20 cellular contexts compared by ENCODE assay signal in the genomic region with DNA sequence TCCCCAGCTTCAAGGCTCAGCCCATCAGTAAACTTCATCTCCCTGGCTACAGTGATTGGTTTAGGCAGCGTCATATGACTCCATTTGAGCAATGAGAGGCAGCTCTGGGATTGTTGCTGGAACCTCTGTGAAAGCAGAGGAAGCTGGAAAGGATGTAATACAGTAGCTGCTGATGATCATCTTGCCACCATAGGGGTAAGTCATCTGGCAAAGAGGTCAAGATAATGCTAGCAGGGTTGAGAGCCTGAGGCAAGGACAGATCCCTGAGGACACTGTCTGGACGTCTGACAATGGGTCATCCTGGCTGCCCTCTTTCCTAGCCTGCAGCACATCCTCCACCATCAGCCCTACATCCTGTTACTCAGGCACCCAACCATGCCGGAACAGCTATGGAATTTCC. TPM values are rescaled to one million over a fixed set of nuclear protein-coding genes. Genes with fewer than 3 reads are reported as not detected.
DNase-seq lines count a peak whose midpoint lies in the region; ATAC-seq and TF ChIP-seq lines count a peak whose summit lies in the region.
"Had no signal": no experiment of that assay in that cellular context is flagged by ENCODE, and none has a peak within 500 bp of the region (broad histone marks: within the 10 kb centered on the region; RNA-seq: fewer than 3 reads in every experiment).

No MANE protein-coding gene starts in this region.

- peaks cover 42% of the 10 kb centered on the region for H3K9me3 Mint-ChIP-seq in WTC11
- H3K9me3 Mint-ChIP-seq in activated CD8-positive, alpha-beta memory T cell treated with anti-CD3 and anti-CD28 coated beads, Interleukin-2, amount 10 ng/mL, durations not matched to agents 7 days and 5 days (ENCODE audit: low read depth) = peaks cover 18% of the 10 kb centered on the region

- H3K27me3 Mint-ChIP-seq in WTC11 (ENCODE audit: low read depth) = peaks cover 14% of the 10 kb centered on the region; the same call in 1 of the 2 replicates
- peaks cover 9% of the 10 kb centered on the region for H3K27me3 Mint-ChIP-seq in activated CD8-positive, alpha-beta memory T cell treated with anti-CD3 and anti-CD28 coated beads, Interleukin-2, amount 10 ng/mL, durations not matched to agents 7 days and 5 days

- no peak overlapping the region for H3K4me3 Mint-ChIP-seq in WTC11
- H3K4me3 Mint-ChIP-seq in activated CD8-positive, alpha-beta memory T cell treated with anti-CD3 and anti-CD28 coated beads, Interleukin-2, amount 10 ng/mL, durations not matched to agents 7 days and 5 days = no peak overlapping the region
- H3K4me3 Mint-ChIP-seq: activated naive CD4-positive, alpha-beta T cell treated with anti-CD3 and anti-CD28 coated beads, Interleukin-2, amount 10 ng/mL, durations not matched to agents 7 days and 5 days; CD8-positive, alpha-beta memory T cell; effector memory CD8-positive, alpha-beta T cell; T-cell had no signal

- 39% methylated on average over 3 of the region's 3 CpGs for WGBS in SK-N-SH (ENCODE audit: low lambda C conversion rate)

- H3K36me3 ChIP-seq in SK-N-SH (replicated peaks in 1 of 2; ENCODE audit: control insufficient read depth in 1 of 2, insufficient read depth in 2 of 2, low read length in 1 of 2) (no peaks in the 10 kb centered on the region), ascending aorta (no peaks in the 10 kb centered on the region)

- ATAC-seq in SK-N-SH treated with all-trans-retinoic acid at 6 μM for 48 hours (no peak), WTC11 (peak; percentile 18; the same call in 1 of the 2 replicates), foreskin keratinocyte (no peak)
- ATAC-seq in activated CD8-positive, alpha-beta memory T cell treated with anti-CD3 and anti-CD28 coated beads, Interleukin-2, amount 10 ng/mL, durations not matched to agents 7 days and 5 days = no peak
- ATAC-seq: effector memory CD8-positive, alpha-beta T cell; T-cell had no signal

- CTCF ChIA-PET in SK-N-SH (lab: Yijun Ruan, JAX) = interaction anchor here (1.7 kb wide), 1 partner anchor 19 kb away, joined by 5 read pairs; no protein-coding TSS in a partner anchor
- CTCF ChIA-PET in WTC11 (lab: Charles Lee) = no interaction called here
- CTCF ChIA-PET in activated CD8-positive, alpha-beta memory T cell treated with anti-CD3 and anti-CD28 coated beads, Interleukin-2, amount 10 ng/mL, durations not matched to agents 7 days and 5 days (lab: Charles Lee) = interaction anchor here (0.7 kb wide), 1 partner anchor 17 kb away, joined by 5 read pairs; no protein-coding TSS in a partner anchor

- TF ChIP-seq RAD21 in SK-N-SH (IDR thresholded peaks at IDR 0.05; ENCODE audit: low read length) = no peak

- H3K9me3 ChIP-seq in SK-N-SH = no peaks in the 10 kb centered on the region
- H3K9me3 ChIP-seq in ascending aorta = peaks cover 0 to 3% of the 10 kb centered on the region in 2 donors

- intact Hi-C loops in ascending aorta (cut with DNase I) = no loop called here

- H3K4me3 ChIP-seq in SK-N-SH (ENCODE audit: low read depth in 2 of 2, low read length in 1 of 2) (no peak overlapping the region), ascending aorta (no peak overlapping the region)

- peaks cover 24% of the 10 kb centered on the region for H3K36me3 Mint-ChIP-seq in WTC11
- H3K36me3 Mint-ChIP-seq in activated CD8-positive, alpha-beta memory T cell treated with anti-CD3 and anti-CD28 coated beads, Interleukin-2, amount 10 ng/mL, durations not matched to agents 7 days and 5 days = peaks cover 14% of the 10 kb centered on the region

- H3K4me1 Mint-ChIP-seq in WTC11 = peaks cover 11% of the 10 kb centered on the region; the same call in 1 of the 2 replicates
- H3K4me1 Mint-ChIP-seq in activated CD8-positive, alpha-beta memory T cell treated with anti-CD3 and anti-CD28 coated beads, Interleukin-2, amount 10 ng/mL, durations not matched to agents 7 days and 5 days = peaks cover 20% of the 10 kb centered on the region

- H3K27ac ChIP-seq in SK-N-SH (ENCODE audit: low read depth in 2 of 2, low read length in 1 of 2) (no peak overlapping the region; a peak in 1 of 4 replicates), foreskin keratinocyte (peak overlapping the region; percentile 44), ascending aorta (no peak overlapping the region)
- H3K27ac ChIP-seq: 22Rv1, HL-60 had no signal

- no peak overlapping the region for H3K27ac Mint-ChIP-seq in WTC11
- H3K27ac Mint-ChIP-seq in activated CD8-positive, alpha-beta memory T cell treated with anti-CD3 and anti-CD28 coated beads, Interleukin-2, amount 10 ng/mL, durations not matched to agents 7 days and 5 days = no peak overlapping the region
- H3K27ac Mint-ChIP-seq: activated naive CD4-positive, alpha-beta T cell treated with anti-CD3 and anti-CD28 coated beads, Interleukin-2, amount 10 ng/mL, durations not matched to agents 7 days and 5 days; CD8-positive, alpha-beta memory T cell; effector memory CD8-positive, alpha-beta T cell; T-cell had no signal

- no peaks in the 10 kb centered on the region for H3K9me2 ChIP-seq in SK-N-SH

- H3K4me1 ChIP-seq in SK-N-SH (ENCODE audit: control insufficient read depth in 1 of 2, insufficient read depth in 2 of 2, low read depth in 1 of 2, low read length in 1 of 2) = no peaks in the 10 kb centered on the region; a peak in 2 of 4 replicates
- peaks cover 40% of the 10 kb centered on the region for H3K4me1 ChIP-seq in foreskin keratinocyte
- no peaks in the 10 kb centered on the region for H3K4me1 ChIP-seq in ascending aorta

- POLR2A ChIA-PET in SK-N-SH (lab: Yijun Ruan, JAX) = no interaction called here
- POLR2A ChIA-PET in WTC11 (lab: Charles Lee) = no interaction called here

- no peaks in the 10 kb centered on the region for H3K79me2 ChIP-seq in SK-N-SH (ENCODE audit: insufficient read depth)

- no peak overlapping the region for H3K9ac ChIP-seq in SK-N-SH

- no peaks in the 10 kb centered on the region for H4K20me1 ChIP-seq in SK-N-SH (ENCODE audit: insufficient read depth)

- TF ChIP-seq CTCF in SK-N-SH (IDR thresholded peaks at IDR 0.05) (no peak), WTC11 (IDR thresholded peaks at IDR 0.05) (no peak), foreskin keratinocyte (conservative IDR thresholded peaks at IDR 0.05) (no peak), ascending aorta (IDR thresholded peaks at IDR 0.05) (no peak)

- no peak for TF ChIP-seq EP300 in SK-N-SH (IDR thresholded peaks at IDR 0.05; ENCODE audit: borderline replicate concordance in 1 of 2, low read depth in 1 of 2, low read length in 1 of 2)

- H3K27me3 ChIP-seq in SK-N-SH (ENCODE audit: insufficient read depth) (no peaks in the 10 kb centered on the region), foreskin keratinocyte (no peaks in the 10 kb centered on the region), ascending aorta (no peaks in the 10 kb centered on the region)

- H3F3A ChIP-seq in SK-N-SH (replicated peaks; ENCODE audit: insufficient read depth) = peaks cover 29% of the 10 kb centered on the region

- H2AFZ ChIP-seq in SK-N-SH (ENCODE audit: low read depth) = no peak overlapping the region; the same call in 1 of the 2 replicates

- H3K4me2 ChIP-seq in SK-N-SH = no peak overlapping the region

- no peak for DNase-seq in SK-N-SH
- DNase-seq in WTC11 (ENCODE audit: low spot score) = no peak
- DNase-seq in foreskin keratinocyte = peak; percentile 63 to 89
- DNase-seq in NCI-H1694 treated with DMSO at 0.1 percent for 48 hours (lab: John Stamatoyannopoulos, UW) = no peak
- DNase-seq in ascending aorta (ENCODE audit: low spot score in 2 of 2) = no peak
- no peak for DNase-seq in activated CD8-positive, alpha-beta memory T cell treated with anti-CD3 and anti-CD28 coated beads, Interleukin-2, amount 10 ng/mL, durations not matched to agents 7 days and 5 days
- no peak for DNase-seq in NCI-H1105 treated with DMSO at 0.1 percent for 48 hours (lab: John Stamatoyannopoulos, UW)
- DNase-seq: activated CD4-positive, CD25-positive, alpha-beta regulatory T cell treated with anti-CD3 and anti-CD28 coated beads, Interleukin-2, amount 50 U/mL, for 72 hours; activated CD8-positive, alpha-beta memory T cell treated with anti-CD3 and anti-CD28 coated beads, Interleukin-2, amount 50 U/mL, for 48 hours; activated naive CD4-positive, alpha-beta T cell treated with anti-CD3 and anti-CD28 coated beads, Interleukin-2, amount 10 ng/mL, durations not matched to agents 7 days and 5 days; CD8-positive, alpha-beta memory T cell; effector memory CD8-positive, alpha-beta T cell; GDM1; NCI-H187 treated with DMSO at 0.1 percent for 48 hours; NCI-H510A treated with DMSO at 0.1 percent for 48 hours; stimulated activated CD4-positive, alpha-beta T cell treated with anti-CD3 and anti-CD28 coated beads, Interleukin-15, amount 100 ng/mL, for 24 hours; T-cell had no signal

TF ChIP-seq in SK-N-SH treated with all-trans-retinoic acid at 6 μM for 48 hours, 23 proteins besides CTCF, POLR2A, EP300 and RAD21 (continues in another document):
- no peak for TF ChIP-seq ZNF8 (CRISPR knock-in tag; IDR thresholded peaks at IDR 0.05)

TF ChIP-seq in WTC11, 78 proteins besides CTCF, POLR2A, EP300 and RAD21:
- TF ChIP-seq ESRRA (CRISPR knock-in tag; IDR thresholded peaks at IDR 0.05; ENCODE audit: borderline replicate concordance) = no peak
- TF ChIP-seq, protein P1, sequence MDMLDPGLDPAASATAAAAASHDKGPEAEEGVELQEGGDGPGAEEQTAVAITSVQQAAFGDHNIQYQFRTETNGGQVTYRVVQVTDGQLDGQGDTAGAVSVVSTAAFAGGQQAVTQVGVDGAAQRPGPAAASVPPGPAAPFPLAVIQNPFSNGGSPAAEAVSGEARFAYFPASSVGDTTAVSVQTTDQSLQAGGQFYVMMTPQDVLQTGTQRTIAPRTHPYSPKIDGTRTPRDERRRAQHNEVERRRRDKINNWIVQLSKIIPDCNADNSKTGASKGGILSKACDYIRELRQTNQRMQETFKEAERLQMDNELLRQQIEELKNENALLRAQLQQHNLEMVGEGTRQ (CRISPR knock-in tag; IDR thresholded peaks at IDR 0.05) = peak; percentile 38; the same call in 1 of the 2 replicates

RNA-seq across cellular contexts. Expression of a gene that starts 25.5 kb away (rescaled TPM):
- polyA plus RNA-seq in SK-N-SH (2012; rRNA removed) = 362 and 453 TPM in 2 replicates
- polyA plus RNA-seq in SK-N-SH (2012; cell fraction: cytosol; rRNA removed) = 418 and 470 TPM in 2 replicates
- 119 and 151 TPM in 2 replicates for polyA plus RNA-seq in SK-N-SH (2012; cell fraction: nucleus; rRNA removed)
- 197 to 218 TPM (median 201 TPM) in 3 replicates for total RNA-seq in WTC11 (2021)
- 316 and 364 TPM in 2 replicates for total RNA-seq in foreskin keratinocyte
- 526 and 553 TPM in 2 replicates for polyA plus RNA-seq in foreskin keratinocyte
- total RNA-seq in ascending aorta = 202 TPM
- total RNA-seq in activated CD8-positive, alpha-beta memory T cell treated with anti-CD3 and anti-CD28 coated beads, Interleukin-2, amount 10 ng/mL, durations not matched to agents 7 days and 5 days = 100 to 1,000 TPM; 247 to 273 TPM

RNA-seq across cellular contexts. Expression of a gene that starts 48.3 kb away (rescaled TPM):
- polyA plus RNA-seq in SK-N-SH (2012; rRNA removed) = 30.6 and 45.9 TPM in 2 replicates
- 47.4 and 48.2 TPM in 2 replicates for polyA plus RNA-seq in SK-N-SH (2012; cell fraction: cytosol; rRNA removed)
- 54.6 and 60.7 TPM in 2 replicates for polyA plus RNA-seq in SK-N-SH (2012; cell fraction: nucleus; rRNA removed)
- total RNA-seq in WTC11 (2021) = 76.7 to 85.5 TPM (median 83.2 TPM) in 3 replicates
- 50.9 and 60.8 TPM in 2 replicates for total RNA-seq in foreskin keratinocyte
- polyA plus RNA-seq in foreskin keratinocyte = 99.6 and 109 TPM in 2 replicates
- total RNA-seq in ascending aorta = 58.5 TPM
- 10 to 100 TPM; 55.6 to 65.0 TPM for total RNA-seq in activated CD8-positive, alpha-beta memory T cell treated with anti-CD3 and anti-CD28 coated beads, Interleukin-2, amount 10 ng/mL, durations not matched to agents 7 days and 5 days

Comparison
In these comparisons a context has a peak if more than half of its experiments do, and no peak if none do; other contexts are left out.
1. DNase-seq: peak in foreskin keratinocyte (2 of 2); none in SK-N-SH (single experiment), WTC11 (single experiment), NCI-H1694 treated with DMSO at 0.1 percent for 48 hours (single experiment), ascending aorta (0 of 2), activated CD8-positive, alpha-beta memory T cell treated with anti-CD3 and anti-CD28 coated beads, Interleukin-2, amount 10 ng/mL, durations not matched to agents 7 days and 5 days (single experiment) and NCI-H1105 treated with DMSO at 0.1 percent for 48 hours (single experiment).